8 cellular contexts compared by ENCODE assay signal in the genomic region with DNA sequence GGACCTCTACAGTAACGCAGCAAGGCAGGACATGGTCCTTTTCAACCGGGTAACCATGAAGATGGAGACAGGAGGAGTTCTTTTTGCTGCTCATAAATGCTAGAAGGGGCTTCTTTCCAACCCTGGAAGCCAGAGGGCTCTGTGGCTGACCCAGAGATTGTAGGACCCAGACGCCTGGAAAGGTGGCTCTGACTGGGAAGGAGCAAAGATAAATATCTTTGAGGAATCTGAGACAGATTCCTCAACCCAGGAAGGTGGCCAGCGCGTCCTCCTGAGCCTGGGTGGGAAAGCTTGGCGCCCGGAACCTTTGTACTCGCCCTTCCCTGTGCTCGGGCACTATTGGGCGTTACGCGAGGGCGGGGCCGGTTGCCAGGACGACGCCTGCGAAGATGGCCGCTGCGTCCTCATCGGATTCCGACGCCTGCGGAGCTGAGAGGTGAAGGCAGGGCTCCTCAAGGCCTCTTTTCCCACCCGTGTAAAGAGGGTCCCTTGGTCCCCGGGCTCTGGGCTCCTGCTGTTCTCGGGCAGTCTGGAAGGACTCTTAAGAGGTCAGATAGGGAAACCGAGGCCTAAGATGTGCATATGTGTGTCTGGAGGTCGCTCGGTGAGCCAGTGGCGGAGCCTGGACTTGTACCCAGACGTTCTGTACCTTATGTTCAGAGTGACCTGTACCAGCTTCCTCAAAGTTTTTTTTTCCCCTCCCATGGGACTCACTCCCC. TPM values are rescaled to one million over a fixed set of nuclear protein-coding genes. Genes with fewer than 3 reads are reported as not detected.
DNase-seq lines count a peak whose midpoint lies in the region; ATAC-seq and TF ChIP-seq lines count a peak whose summit lies in the region.

A gene (plus strand): TSS at position 365 of the 719 bp plus-strand sequence. CDS start 25 bp downstream, at position 390.

- H3K4me3 ChIP-seq in HUES48 (ENCODE audit: low read depth, low read length) (peak within 1 kb of the TSS; percentile 95), OCI-LY7 (ENCODE audit: low read depth, low read length, poor library complexity, severe bottlenecking) (peak within 1 kb of the TSS; percentile 72), epithelial cell of proximal tubule (ENCODE audit: low read depth, low read length) (peak within 1 kb of the TSS; percentile 97), mucosa of rectum (ENCODE audit: low read length in 2 of 2) (peak within 1 kb of the TSS; percentile 97 to 98)

- peaks cover 16% of the 10 kb centered on the region for H3K4me1 Mint-ChIP-seq in CD14-positive monocyte

- TF ChIP-seq CTCF in CD14-positive monocyte (IDR thresholded peaks at IDR 0.05): no peak
- no peak for TF ChIP-seq CTCF in OCI-LY7 (conservative IDR thresholded peaks at IDR 0.05; ENCODE audit: low read length)
- no peak for TF ChIP-seq CTCF in epithelial cell of proximal tubule (conservative IDR thresholded peaks at IDR 0.05; ENCODE audit: low read depth, low read length)

- H3K27me3 Mint-ChIP-seq in CD14-positive monocyte (ENCODE audit: low read depth in 3 of 3): peaks cover 0 to 2% (median 0%) of the 10 kb centered on the region in 3 donors

- H3K4me3 Mint-ChIP-seq in CD14-positive monocyte: peak within 1 kb of the TSS; percentile 86 to 94

- TSS peak; percentile 41 for BruUV-seq in OCI-LY7 (replicated peaks; lab: Mats Ljungman, UMichigan)

- CTCF ChIA-PET in OCI-LY7 (lab: Charles Lee; ENCODE audit: unreplicated experiment): no interaction called here

- peak within 1 kb of the TSS; percentile 82 for H2AFZ ChIP-seq in OCI-LY7 (ENCODE audit: low read length)

- peak within 1 kb of the TSS; percentile 71 to 88 (median 76) for H3K27ac Mint-ChIP-seq in CD14-positive monocyte

- H3K36me3 Mint-ChIP-seq in CD14-positive monocyte: peaks cover 16 to 32% of the 10 kb centered on the region in 2 donors

- peak within 1 kb of the TSS; percentile 73 for H3K4me2 ChIP-seq in OCI-LY7 (ENCODE audit: low read length)

- peak; percentile 83 for ATAC-seq in GM19438 (IDR thresholded peaks at IDR 0.05; ENCODE audit: low read depth, unreplicated experiment)

- no peaks in the 10 kb centered on the region for H3K4me1 ChIP-seq in HUES48 (ENCODE audit: control insufficient read depth, insufficient read depth, low read length)
- H3K4me1 ChIP-seq in OCI-LY7 (ENCODE audit: insufficient read depth, low read length, poor library complexity, severe bottlenecking): peaks cover 4% of the 10 kb centered on the region
- peaks cover 10% of the 10 kb centered on the region in 2 donors for H3K4me1 ChIP-seq in mucosa of rectum (ENCODE audit: control insufficient read depth in 2 of 2, insufficient read depth in 2 of 2, low read length in 2 of 2)

- H3K9me3 Mint-ChIP-seq in CD14-positive monocyte: no peaks in the 10 kb centered on the region

- no peaks in the 10 kb centered on the region for H3K9me2 ChIP-seq in OCI-LY7 (ENCODE audit: insufficient read depth, low read length)

- H3K9ac ChIP-seq in HUES48 (ENCODE audit: low read depth, low read length): peak within 1 kb of the TSS; percentile 69
- peak within 1 kb of the TSS; percentile 54 to 72 for H3K9ac ChIP-seq in mucosa of rectum (ENCODE audit: low read depth in 1 of 2, low read length in 2 of 2)

- no peaks in the 10 kb centered on the region for H3K79me2 ChIP-seq in OCI-LY7 (ENCODE audit: insufficient read depth, low read depth, low read length)

- intact Hi-C loops in CD14-positive monocyte (cut with micrococcal nuclease): no loop called here
- intact Hi-C loops in OCI-LY7 (cut with micrococcal nuclease; ENCODE audit: unreplicated experiment): no loop called here

- no peaks in the 10 kb centered on the region for H4K20me1 ChIP-seq in OCI-LY7 (ENCODE audit: insufficient read depth, low read length)

- DNase-seq in CD14-positive monocyte (ENCODE audit: low spot score): peak; percentile 85
- peak; percentile 71 for DNase-seq in OCI-LY7 (ENCODE audit: low spot score)
- DNase-seq in activated T-cell treated with anti-CD3 and anti-CD28 coated beads for 4 hours: peak; percentile 79
- no peak for DNase-seq in epithelial cell of proximal tubule (ENCODE audit: low read depth)
- DNase-seq in stimulated activated CD8-positive, alpha-beta memory T cell treated with anti-CD3 and anti-CD28 coated beads, Interleukin-4, amount 100 ng/mL, for 24 hours (ENCODE audit: low read depth): peak; percentile 73

- POLR2A ChIA-PET in OCI-LY7 (lab: Charles Lee): interaction anchor here (0.5 to 0.7 kb wide), 2 partner anchors 28 to 49 kb away, joined by 3 to 4 read pairs; no protein-coding TSS in a partner anchor

- H3K27me3 ChIP-seq in HUES48 (ENCODE audit: control insufficient read depth, insufficient read depth, low read length) (no peaks in the 10 kb centered on the region), mucosa of rectum (ENCODE audit: control insufficient read depth in 2 of 2, insufficient read depth in 2 of 2, low read length in 2 of 2) (no peaks in the 10 kb centered on the region)

- H3K9me3 ChIP-seq in HUES48 (ENCODE audit: control insufficient read depth, insufficient read depth, low read length): no peaks in the 10 kb centered on the region
- H3K9me3 ChIP-seq in OCI-LY7 (ENCODE audit: low read length): no peaks in the 10 kb centered on the region
- H3K9me3 ChIP-seq in mucosa of rectum (ENCODE audit: control insufficient read depth in 2 of 2, low read length in 2 of 2): no peaks in the 10 kb centered on the region

- H3K36me3 ChIP-seq in HUES48 (ENCODE audit: control insufficient read depth, insufficient read depth, low read length): peaks cover 25% of the 10 kb centered on the region
- H3K36me3 ChIP-seq in OCI-LY7 (ENCODE audit: insufficient read depth, low read length): peaks cover 6% of the 10 kb centered on the region; the same call in 1 of the 2 replicates
- H3K36me3 ChIP-seq in mucosa of rectum (ENCODE audit: control insufficient read depth in 2 of 2, insufficient read depth in 2 of 2, low read length in 2 of 2): peaks cover 0 to 2% of the 10 kb centered on the region in 2 donors

- H3K27ac ChIP-seq in HUES48 (ENCODE audit: low read depth, low read length): peak within 1 kb of the TSS; percentile 69
- no peak within 1 kb of the TSS for H3K27ac ChIP-seq in OCI-LY7 (ENCODE audit: low read depth, low read length, poor library complexity, severe bottlenecking)
- H3K27ac ChIP-seq in mucosa of rectum (ENCODE audit: low read depth in 2 of 2, low read length in 2 of 2): peak within 1 kb of the TSS in 1 of 2 donors; percentile 34

RNA-seq across cellular contexts. Expression of the gene that starts here (rescaled TPM):
- polyA plus RNA-seq in CD14-positive monocyte: 1 to 10 TPM; 1.3 to 3.5 TPM
- total RNA-seq in OCI-LY7 (2014; rRNA removed; shearing (Covaris generic)): 8.7 and 14.7 TPM in 2 replicates
- 15.2 and 15.7 TPM in 2 replicates for total RNA-seq in OCI-LY7 (2022)
- total RNA-seq in epithelial cell of proximal tubule: 20.0 and 43.6 TPM in 2 replicates
